In the genomic region with DNA sequence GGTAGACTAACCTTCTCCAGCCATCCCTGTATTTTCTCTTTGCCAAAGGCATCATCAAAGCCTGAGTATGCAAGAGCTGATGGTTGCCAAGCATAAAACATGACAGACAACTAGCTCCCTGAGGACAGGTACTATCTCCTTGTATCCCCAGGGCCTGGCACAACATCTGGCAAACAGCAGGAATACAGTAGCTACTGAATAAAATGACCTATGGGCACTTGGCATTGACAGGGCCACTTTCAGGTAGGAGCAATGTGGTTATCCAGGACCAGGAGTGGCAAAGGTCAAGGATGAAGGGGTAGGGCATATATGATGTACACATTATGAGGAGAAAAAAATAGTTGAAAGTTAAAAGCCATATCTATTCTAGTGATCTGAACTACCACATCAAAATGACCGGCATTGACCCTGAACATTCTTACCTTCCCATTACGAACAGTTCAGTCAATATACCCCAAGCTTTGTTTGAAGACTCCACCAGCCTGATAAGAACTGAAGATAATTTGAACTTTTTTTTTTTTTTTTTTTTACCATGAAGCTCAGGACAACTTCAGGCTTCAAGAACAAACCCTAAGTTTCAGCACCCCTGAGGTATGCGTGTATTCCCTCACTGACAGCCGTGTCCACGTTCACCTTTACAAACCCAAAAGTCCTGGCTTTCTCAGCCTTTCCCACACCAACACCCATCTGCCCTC, we compare ENCODE assay signal across 27 cellular contexts.
"Had no signal": no experiment of that assay in that cellular context is flagged by ENCODE, and none has a peak within 500 bp of the region (broad histone marks: within the 10 kb centered on the region; RNA-seq: fewer than 3 reads in every experiment).

No MANE protein-coding gene starts in this region.

- H3K27ac Mint-ChIP-seq: activated CD8-positive, alpha-beta T cell treated with anti-CD3 and anti-CD28 coated beads for 36 hours; activated naive CD4-positive, alpha-beta T cell treated with anti-CD3 and anti-CD28 coated beads, Interleukin-2, amount 10 ng/mL, durations not matched to agents 7 days and 5 days; activated naive CD8-positive, alpha-beta T cell treated with anti-CD3 and anti-CD28 coated beads for 36 hours; activated T-cell treated with anti-CD3 and anti-CD28 coated beads, Interleukin-2, amount 50 U/mL, for 72 hours; activated T-helper 2 cell treated with anti-CD3 and anti-CD28 coated beads, Interferon-gamma antibody, Interleukin-2, Interleukin-4, amounts not matched to agents 10 μg/mL and 5 μg/mL and 100 μg/mL, durations not matched to agents 14 hours and 24 hours and 36 hours; T-helper 2 cell treated with Interferon-gamma antibody and Interleukin-4, amounts not matched to agents 5 μg/mL and 100 μg/mL, for 36 hours had no signal

- H3K27me3 ChIP-seq: Peyer's patch, SJCRH30 had no signal

- H3K9me3 Mint-ChIP-seq: activated CD8-positive, alpha-beta T cell treated with anti-CD3 and anti-CD28 coated beads for 36 hours; activated naive CD4-positive, alpha-beta T cell treated with anti-CD3 and anti-CD28 coated beads, Interleukin-2, amount 10 ng/mL, durations not matched to agents 7 days and 5 days; activated naive CD8-positive, alpha-beta T cell treated with anti-CD3 and anti-CD28 coated beads for 36 hours; activated T-cell treated with anti-CD3 and anti-CD28 coated beads, Interleukin-2, amount 50 U/mL, for 72 hours; activated T-helper 2 cell treated with anti-CD3 and anti-CD28 coated beads, Interferon-gamma antibody, Interleukin-2, Interleukin-4, amounts not matched to agents 10 μg/mL and 5 μg/mL and 100 μg/mL, durations not matched to agents 14 hours and 24 hours and 36 hours; T-helper 2 cell treated with Interferon-gamma antibody and Interleukin-4, amounts not matched to agents 5 μg/mL and 100 μg/mL, for 36 hours had no signal

- H3K4me2 ChIP-seq: SK-N-SH had no signal

- H3K4me1 Mint-ChIP-seq: activated naive CD4-positive, alpha-beta T cell treated with anti-CD3 and anti-CD28 coated beads, Interleukin-2, amount 10 ng/mL, durations not matched to agents 7 days and 5 days had no signal

- H3K4me1 ChIP-seq: SJCRH30 had no signal

- H3K4me3 Mint-ChIP-seq: activated CD8-positive, alpha-beta T cell treated with anti-CD3 and anti-CD28 coated beads for 36 hours; activated naive CD4-positive, alpha-beta T cell treated with anti-CD3 and anti-CD28 coated beads, Interleukin-2, amount 10 ng/mL, durations not matched to agents 7 days and 5 days; activated naive CD8-positive, alpha-beta T cell treated with anti-CD3 and anti-CD28 coated beads for 36 hours; activated T-cell treated with anti-CD3 and anti-CD28 coated beads, Interleukin-2, amount 50 U/mL, for 72 hours; T-helper 2 cell treated with Interferon-gamma antibody and Interleukin-4, amounts not matched to agents 5 μg/mL and 100 μg/mL, for 36 hours had no signal

- H3K4me3 ChIP-seq: Peyer's patch, SJCRH30 had no signal

- H3K36me3 ChIP-seq: Peyer's patch had no signal

- FAIRE-seq: bronchial epithelial cell had no signal

- H3K9ac ChIP-seq: SK-N-SH had no signal

- ATAC-seq: activated CD4-positive, CD25-positive, alpha-beta regulatory T cell treated with anti-CD3 and anti-CD28 coated beads, Interleukin-2, amount 50 U/mL, for 24 hours; activated CD8-positive, alpha-beta T cell treated with anti-CD3 and anti-CD28 coated beads for 36 hours; activated T-cell treated with anti-CD3 and anti-CD28 coated beads, Interleukin-2, amount 50 U/mL, for 72 hours had no signal

- H3K9me2 ChIP-seq: SK-N-SH had no signal

- DNase-seq: activated CD4-positive, alpha-beta T cell treated with anti-CD3 and anti-CD28 coated beads for 4 hours; activated CD8-positive, alpha-beta memory T cell treated with anti-CD3 and anti-CD28 coated beads, Interleukin-2, amount 50 U/mL, for 4 hours; activated CD8-positive, alpha-beta T cell treated with anti-CD3 and anti-CD28 coated beads for 36 hours; activated gamma-delta T cell treated with Interleukin-2 at 50 U/mL for 16 hours; activated naive CD4-positive, alpha-beta T cell treated with anti-CD3 and anti-CD28 coated beads, Interleukin-2, amount 10 ng/mL, durations not matched to agents 7 days and 5 days; activated naive CD8-positive, alpha-beta T cell treated with anti-CD3 and anti-CD28 coated beads for 36 hours; activated T-cell treated with anti-CD3 and anti-CD28 coated beads, Interleukin-2, amount 50 U/mL, for 72 hours; central memory CD4-positive, alpha-beta T cell; KG1; NCI-H1092; NCI-H1417; NCI-H2029; NCI-H2107; NCI-H226; NCI-H526; NCI-H774; OCI-M1; Peyer's patch; Right ventricle myocardium superior; SJCRH30; SK-N-SH; SW 1271 had no signal

- H3K27ac ChIP-seq: Peyer's patch, RWPE1, SJCRH30 had no signal

- H3K27me3 Mint-ChIP-seq: activated CD8-positive, alpha-beta T cell treated with anti-CD3 and anti-CD28 coated beads for 36 hours; activated naive CD4-positive, alpha-beta T cell treated with anti-CD3 and anti-CD28 coated beads, Interleukin-2, amount 10 ng/mL, durations not matched to agents 7 days and 5 days; activated naive CD8-positive, alpha-beta T cell treated with anti-CD3 and anti-CD28 coated beads for 36 hours had no signal

- H3K9me3 ChIP-seq: Peyer's patch, SJCRH30, SK-N-SH had no signal
